ENCODE assay signal across 19 cellular contexts in genomic region chr2:121094845-121095244, GRCh38.
DNase-seq lines count a peak whose midpoint lies in the region; ATAC-seq and TF ChIP-seq lines count a peak whose summit lies in the region.
"Had no signal": no experiment of that assay in that cellular context is flagged by ENCODE, and none has a peak within 500 bp of the region (broad histone marks: within the 10 kb centered on the region; RNA-seq: fewer than 3 reads in every experiment).

No MANE protein-coding gene starts in this region.

- in situ Hi-C loops in Panc1 (cut with HindIII; ENCODE audit: low pct_unique_long_range_greater_than_20kb, low sequenced_read_pairs): no loop called here
- in situ Hi-C loops in gastrocnemius medialis (cut with MboI; ENCODE audit: low sequenced_read_pairs in 4 of 4): loop anchor here in 3 of 4 donors (10.0 to 25.0 kb wide), 3 partner anchors 260 to 758 kb away; partner anchors contain the start of gene INHBB (in 1 of the 3)

- POLR2A ChIA-PET in MCF 10A (lab: Yijun Ruan, JAX) (interaction anchor here (0.6 to 3.9 kb wide), 15 partner anchors 12 to 293 kb away, joined by 3 to 32 read pairs (median 3); no protein-coding TSS in a partner anchor), Panc1 (lab: Charles Lee) (no interaction called here)

- no peaks in the 10 kb centered on the region for H3K27me3 ChIP-seq in breast epithelium
- H3K27me3 ChIP-seq in Panc1 (ENCODE audit: control insufficient read depth, insufficient read depth, low read length): no peaks in the 10 kb centered on the region
- no peaks in the 10 kb centered on the region for H3K27me3 ChIP-seq in gastrocnemius medialis
- H3K27me3 ChIP-seq: BE2C, Peyer's patch had no signal

- H3K27me3 Mint-ChIP-seq in MCF 10A (ENCODE audit: insufficient read depth, unreplicated experiment): no peaks in the 10 kb centered on the region
- H3K27me3 Mint-ChIP-seq in glutamatergic neuron (ENCODE audit: unreplicated experiment): peaks cover 3% of the 10 kb centered on the region

- TF ChIP-seq POLR2A in breast epithelium (IDR thresholded peaks at IDR 0.05) (no peak), gastrocnemius medialis (IDR thresholded peaks at IDR 0.05) (no peak)

- ATAC-seq in Panc1: 0 out of 2 replicates have a peak, but pooled peaks have one; percentile 45
- ATAC-seq in gastrocnemius medialis: no peak
- no peak for ATAC-seq in HG03565 (IDR thresholded peaks at IDR 0.05; ENCODE audit: unreplicated experiment)

- H3K4me1 ChIP-seq in breast epithelium (no peaks in the 10 kb centered on the region), Panc1 (ENCODE audit: control insufficient read depth, insufficient read depth, low read length) (0 out of 2 replicates have a peak, but pooled peaks cover 4% of the 10 kb centered on the region), gastrocnemius medialis (no peaks in the 10 kb centered on the region)
- H3K4me1 ChIP-seq: BE2C, HAP-1, Peyer's patch had no signal

- H3K4me1 Mint-ChIP-seq in MCF 10A (ENCODE audit: insufficient read depth, unreplicated experiment): peaks cover 22% of the 10 kb centered on the region
- peaks cover 4% of the 10 kb centered on the region for H3K4me1 Mint-ChIP-seq in glutamatergic neuron (ENCODE audit: low read depth, unreplicated experiment)
- H3K4me1 Mint-ChIP-seq: CD14-positive monocyte; CD8-positive, alpha-beta memory T cell had no signal

- intact Hi-C loops in MCF 10A (cut with micrococcal nuclease) (loop anchor here (1.0 to 10.0 kb wide), 4 partner anchors 120 to 430 kb away; no protein-coding TSS in a partner anchor), breast epithelium (cut with DNase I; ENCODE audit: low total_unique reads) (no loop called here), Panc1 (cut with micrococcal nuclease; ENCODE audit: unreplicated experiment) (loop anchor here (10.0 kb wide), 2 partner anchors 230 to 260 kb away; no protein-coding TSS in a partner anchor), gastrocnemius medialis (cut with DNase I; ENCODE audit: low total_unique reads) (loop anchor here (1.0 to 5.0 kb wide), 2 partner anchors 202 to 261 kb away; no protein-coding TSS in a partner anchor)

- TF ChIP-seq CTCF in MCF 10A (IDR thresholded peaks at IDR 0.05; ENCODE audit: unreplicated experiment) (no peak), breast epithelium (IDR thresholded peaks at IDR 0.05) (no peak), Panc1 (IDR thresholded peaks at IDR 0.05) (no peak), glutamatergic neuron (IDR thresholded peaks at IDR 0.05; ENCODE audit: partially characterized antibody, unreplicated experiment) (no peak), gastrocnemius medialis (IDR thresholded peaks at IDR 0.05 in 4 of 5, conservative IDR thresholded peaks at IDR 0.05 in 1 of 5) (no peak)

- no peak overlapping the region for H3K4me3 Mint-ChIP-seq in MCF 10A (ENCODE audit: unreplicated experiment)
- H3K4me3 Mint-ChIP-seq in glutamatergic neuron (ENCODE audit: unreplicated experiment): peak overlapping the region; percentile 25
- H3K4me3 Mint-ChIP-seq: CD14-positive monocyte; CD8-positive, alpha-beta memory T cell; GM23338 had no signal

- H3K36me3 Mint-ChIP-seq in MCF 10A (ENCODE audit: insufficient read depth, unreplicated experiment) (no peaks in the 10 kb centered on the region), glutamatergic neuron (ENCODE audit: unreplicated experiment) (no peaks in the 10 kb centered on the region)
- H3K36me3 Mint-ChIP-seq: CD14-positive monocyte; CD8-positive, alpha-beta memory T cell had no signal

- H3K36me3 ChIP-seq in breast epithelium: no peaks in the 10 kb centered on the region
- no peaks in the 10 kb centered on the region for H3K36me3 ChIP-seq in Panc1 (ENCODE audit: control insufficient read depth, insufficient read depth, low read length)
- H3K36me3 ChIP-seq in gastrocnemius medialis: no peaks in the 10 kb centered on the region
- H3K36me3 ChIP-seq: BE2C, HAP-1, Peyer's patch had no signal

- no peaks in the 10 kb centered on the region for H3K9me3 ChIP-seq in breast epithelium
- H3K9me3 ChIP-seq in Panc1 (ENCODE audit: control insufficient read depth, insufficient read depth, low read depth, low read length): no peaks in the 10 kb centered on the region
- H3K9me3 ChIP-seq in gastrocnemius medialis: no peaks in the 10 kb centered on the region
- H3K9me3 ChIP-seq: BE2C, HAP-1, Peyer's patch, SK-N-SH had no signal

- no TSS peak for BruUV-seq in MCF 10A (replicated peaks; lab: Mats Ljungman, UMichigan)
- BruUV-seq in Panc1 (replicated peaks; lab: Mats Ljungman, UMichigan): no TSS peak

- no peak overlapping the region for H3K27ac Mint-ChIP-seq in MCF 10A (ENCODE audit: low read depth, unreplicated experiment)
- H3K27ac Mint-ChIP-seq in glutamatergic neuron (ENCODE audit: unreplicated experiment): no peak overlapping the region
- H3K27ac Mint-ChIP-seq: CD14-positive monocyte; CD8-positive, alpha-beta memory T cell; GM23338 had no signal

- H3K27ac ChIP-seq in breast epithelium (no peak overlapping the region), Panc1 (ENCODE audit: low read length) (no peak overlapping the region), gastrocnemius medialis (no peak overlapping the region)
- H3K27ac ChIP-seq: 22Rv1, Peyer's patch had no signal

- CTCF ChIA-PET in MCF 10A (lab: Yijun Ruan, JAX) (interaction anchor here (0.5 to 12.9 kb wide), 41 partner anchors 10 to 899 kb away, joined by 3 to 356 read pairs (median 5); no protein-coding TSS in a partner anchor), Panc1 (lab: Charles Lee) (interaction anchor here (0.6 to 2.1 kb wide), 8 partner anchors 9 to 1203 kb away, joined by 3 to 30 read pairs (median 4); no protein-coding TSS in a partner anchor)

- H3K9me3 Mint-ChIP-seq in MCF 10A (ENCODE audit: unreplicated experiment) (no peaks in the 10 kb centered on the region), glutamatergic neuron (ENCODE audit: unreplicated experiment) (peaks cover under 1% of the 10 kb centered on the region)

- DNase-seq in MCF 10A (ENCODE audit: unreplicated experiment) (peak; percentile 38), breast epithelium (ENCODE audit: low spot score in 2 of 2) (no peak), Panc1 (ENCODE audit: low read depth, low spot score) (no peak), glutamatergic neuron (no peak), GM19238 (ENCODE audit: insufficient read length, low spot score) (no peak), gastrocnemius medialis (no peak), HuH-7.5 (ENCODE audit: low spot score) (no peak)
- DNase-seq: CD8-positive, alpha-beta memory T cell; DMS79 treated with DMSO at 0.1 percent for 48 hours; GF-D8; NCI-H446 treated with DMSO at 0.1 percent for 48 hours had no signal

- H3K4me3 ChIP-seq in breast epithelium: no peak overlapping the region
- H3K4me3 ChIP-seq in Panc1 (ENCODE audit: low read depth in 2 of 2, low read length in 2 of 2): no peak overlapping the region
- H3K4me3 ChIP-seq in gastrocnemius medialis: no peak overlapping the region
- H3K4me3 ChIP-seq: GM23338, HAP-1, Peyer's patch had no signal
